8 cellular contexts compared by ENCODE assay signal in the genomic region with DNA sequence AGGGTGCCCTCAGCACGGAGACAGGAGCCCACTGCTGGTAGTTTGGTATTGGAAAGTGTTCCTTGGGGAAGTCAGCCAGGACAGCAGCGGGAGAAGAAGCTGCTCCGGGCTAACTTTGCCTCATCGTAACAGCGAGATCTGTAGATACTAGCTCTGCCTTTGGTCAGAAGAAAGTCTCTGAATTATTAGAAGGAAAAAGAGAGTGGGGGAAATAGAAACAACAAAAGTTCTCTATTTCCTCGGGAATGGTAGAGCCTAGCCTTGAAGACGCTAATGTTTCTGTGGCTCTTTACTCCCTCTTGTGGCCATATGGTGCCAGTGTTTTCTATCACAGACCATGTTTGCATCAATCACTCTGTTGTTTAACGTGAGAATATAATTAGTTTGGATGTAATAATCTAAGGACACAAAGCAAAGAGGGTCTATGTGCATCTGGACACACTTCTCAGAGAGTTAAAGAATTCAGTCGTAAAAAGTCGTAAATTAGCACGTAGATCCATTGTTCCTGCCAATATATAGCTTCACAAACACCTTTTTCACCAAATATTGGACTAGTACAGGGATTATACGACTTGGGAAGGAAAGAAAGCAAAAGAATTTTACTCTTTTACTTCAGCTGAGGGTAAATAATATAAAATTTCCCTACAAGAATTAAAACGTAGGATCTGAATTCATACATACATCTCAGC. TPM values are rescaled to one million over a fixed set of nuclear protein-coding genes. Genes with fewer than 3 reads are reported as not detected.
DNase-seq lines count a peak whose midpoint lies in the region; ATAC-seq and TF ChIP-seq lines count a peak whose summit lies in the region.

No MANE protein-coding gene starts in this region.

- H3K4me3 ChIP-seq in astrocyte of the spinal cord (ENCODE audit: low read depth, low read length) (peak overlapping the region; percentile 54), hepatocyte (peak overlapping the region; percentile 23), psoas muscle (peak overlapping the region; percentile 64)

- H3K79me2 ChIP-seq in hepatocyte: no peaks in the 10 kb centered on the region

- peak; percentile 67 for DNase-seq in activated effector memory CD4-positive, alpha-beta T cell treated with anti-CD3 and anti-CD28 coated beads, Interleukin-2, amount 50 U/mL, for 16 hours
- no peak for DNase-seq in activated effector memory CD4-positive, alpha-beta T cell treated with Interleukin-2 at 50 U/mL for 16 hours
- peak; percentile 12 for DNase-seq in NCI-H1048 (lab: John Stamatoyannopoulos, UW)
- DNase-seq in SW480 (ENCODE audit: low spot score): peak; percentile 69
- peak; percentile 82 for DNase-seq in astrocyte of the spinal cord (ENCODE audit: low read depth, low spot score)
- peak; percentile 79 for DNase-seq in hepatocyte (ENCODE audit: low spot score)
- DNase-seq in psoas muscle: peak; percentile 18 to 58

- H3K36me3 ChIP-seq in hepatocyte (replicated peaks; ENCODE audit: insufficient read depth, low read depth) (no peaks in the 10 kb centered on the region), psoas muscle (ENCODE audit: insufficient read depth in 1 of 2, low read depth in 1 of 2) (no peaks in the 10 kb centered on the region)

- H3K9me3 ChIP-seq in hepatocyte (ENCODE audit: low read depth) (no peaks in the 10 kb centered on the region), psoas muscle (no peaks in the 10 kb centered on the region)

- in situ Hi-C loops in astrocyte of the spinal cord (cut with HindIII; ENCODE audit: low sequenced_read_pairs): no loop called here

- H3K4me2 ChIP-seq in hepatocyte: peak overlapping the region; percentile 80

- 10% methylated on average over 13 of the region's 13 CpGs for WGBS in hepatocyte (ENCODE audit: low lambda C conversion rate, missing lambda C conversion rate)
- WGBS in psoas muscle, 3 donors: 7 to 8% (median 7%) methylated on average over 13 of the region's 13 CpGs

- no peaks in the 10 kb centered on the region for H3K9me2 ChIP-seq in hepatocyte (replicated peaks; ENCODE audit: insufficient read depth)

- peak; percentile 80 for TF ChIP-seq CTCF in astrocyte of the spinal cord (IDR thresholded peaks at IDR 0.05; ENCODE audit: low read depth, low read length)
- TF ChIP-seq CTCF in hepatocyte (IDR thresholded peaks at IDR 0.05; ENCODE audit: poor library complexity): peak; percentile 96
- peak; percentile 94 for TF ChIP-seq CTCF in psoas muscle (IDR thresholded peaks at IDR 0.05)

- no peaks in the 10 kb centered on the region for H4K20me1 ChIP-seq in hepatocyte (ENCODE audit: insufficient read depth, poor library complexity, severe bottlenecking)

- peak overlapping the region; percentile 61 for H2AFZ ChIP-seq in hepatocyte

- peaks cover 3% of the 10 kb centered on the region for H3K4me1 ChIP-seq in hepatocyte (ENCODE audit: insufficient read depth)
- H3K4me1 ChIP-seq in psoas muscle: no peaks in the 10 kb centered on the region

- peak overlapping the region; percentile 86 for H3K27ac ChIP-seq in hepatocyte
- no peak overlapping the region for H3K27ac ChIP-seq in psoas muscle

- no peaks in the 10 kb centered on the region for H3K27me3 ChIP-seq in hepatocyte
- no peaks in the 10 kb centered on the region for H3K27me3 ChIP-seq in psoas muscle (ENCODE audit: insufficient read depth in 3 of 3, low read length in 2 of 3)

- ATAC-seq in HG02642 (IDR thresholded peaks at IDR 0.05; ENCODE audit: poor library complexity, unreplicated experiment) (peak; percentile 79), psoas muscle (peak; percentile 89 to 99 (median 93))

- intact Hi-C loops in psoas muscle (cut with DNase I): loop anchor here (2.0 to 5.0 kb wide), 2 partner anchors 423 to 425 kb away; partner anchors contain the start of gene DTWD2 (in 2 of the 2)

RNA-seq across cellular contexts. Expression of gene HSD17B4, which starts 40.2 kb away (rescaled TPM):
- 236 and 281 TPM in 2 replicates for total RNA-seq in hepatocyte
- 155 and 208 TPM in 2 replicates for polyA plus RNA-seq in hepatocyte
- total RNA-seq in psoas muscle: 100 to 1,000 TPM in 3 of 4 donors, 10 to 100 TPM in 1; 60.8 to 142 (median 131) TPM
- polyA plus RNA-seq in psoas muscle: 10 to 100 TPM; 60.5 to 66.8 (median 64.2) TPM

RNA-seq across cellular contexts. Expression of gene TNFAIP8, which starts 56.3 kb away (rescaled TPM):
- 33.9 and 37.6 TPM in 2 replicates for total RNA-seq in hepatocyte
- polyA plus RNA-seq in hepatocyte: 18.3 and 23.4 TPM in 2 replicates
- total RNA-seq in psoas muscle: 1 to 10 TPM in 3 of 4 donors, under 1 TPM in 1; 0.73 to 2.5 (median 2.1) TPM
- 1 to 10 TPM; 1.2 to 1.6 (median 1.5) TPM for polyA plus RNA-seq in psoas muscle

Comparison
In these comparisons a context has a peak if more than half of its experiments do, and no peak if none do; other contexts are left out.
1. RNA of gene TNFAIP8, which starts 56.3 kb away (total RNA-seq): 33.9 to 37.6 TPM in hepatocyte; 0.73 to 2.5 TPM in psoas muscle; every median in the first group is over 10 times any median in the second.
2. Peak in every context shown above with its lines, with median percentiles within 50 percentile points of each other: H3K4me3 ChIP-seq and CTCF ChIP-seq.